In genomic region chr7:74092964-74093339, GRCh38 we compare ENCODE assay signal across 8 cellular contexts. TPM values are rescaled to one million over a fixed set of nuclear protein-coding genes. Genes with fewer than 3 reads are reported as not detected.
A peak's percentile ranks its signal among the peaks of the same experiment; 100 is the strongest.
DNase-seq lines count a peak whose midpoint lies in the region; ATAC-seq, FAIRE-seq and TF ChIP-seq lines count a peak whose summit lies in the region.

No MANE protein-coding gene starts in this region.

- H3K27ac ChIP-seq in prostate gland: peak overlapping the region; percentile 57 to 65

- no peaks in the 10 kb centered on the region for H3K36me3 ChIP-seq in prostate gland

- peak overlapping the region; percentile 92 to 93 for H3K4me3 Mint-ChIP-seq in effector memory CD8-positive, alpha-beta T cell
- H3K4me3 Mint-ChIP-seq in activated CD4-positive, alpha-beta T cell treated with anti-CD3 and anti-CD28 coated beads for 36 hours: no peak overlapping the region

- no peaks in the 10 kb centered on the region for H3K4me1 ChIP-seq in prostate gland (replicated peaks)

- POLR2A ChIA-PET in activated CD4-positive, alpha-beta T cell treated with anti-CD3 and anti-CD28 coated beads for 36 hours (lab: Charles Lee): no interaction called here

- H3K9me3 ChIP-seq in prostate gland: no peaks in the 10 kb centered on the region

- H3K27me3 ChIP-seq in prostate gland (replicated peaks; ENCODE audit: insufficient read depth): no peaks in the 10 kb centered on the region

- intact Hi-C loops in prostate gland (cut with DNase I): loop anchor here (5.0 kb wide), 1 partner anchor 79 kb away; the partner anchor contains the start of gene EIF4H
- intact Hi-C loops in activated CD4-positive, alpha-beta T cell treated with anti-CD3 and anti-CD28 coated beads for 36 hours (cut with DNase I, micrococcal nuclease): loop anchor here in 1 of 2 experiments (5.0 kb wide), 1 partner anchor 84 kb away; no protein-coding TSS in a partner anchor

- H3K27me3 Mint-ChIP-seq in effector memory CD8-positive, alpha-beta T cell: no peaks in the 10 kb centered on the region
- H3K27me3 Mint-ChIP-seq in activated CD4-positive, alpha-beta T cell treated with anti-CD3 and anti-CD28 coated beads for 36 hours: no peaks in the 10 kb centered on the region

- WGBS in prostate gland: 47% methylated on average over 8 of the region's 10 CpGs

- peaks cover 27% of the 10 kb centered on the region for H3K36me3 Mint-ChIP-seq in effector memory CD8-positive, alpha-beta T cell (ENCODE audit: insufficient read depth)
- peaks cover 8% of the 10 kb centered on the region for H3K36me3 Mint-ChIP-seq in activated CD4-positive, alpha-beta T cell treated with anti-CD3 and anti-CD28 coated beads for 36 hours (ENCODE audit: low read depth)

- H3K4me3 ChIP-seq in prostate gland: peak overlapping the region in 1 of 2 donors; percentile 4

- H3K9me3 Mint-ChIP-seq in effector memory CD8-positive, alpha-beta T cell: no peaks in the 10 kb centered on the region
- H3K9me3 Mint-ChIP-seq in activated CD4-positive, alpha-beta T cell treated with anti-CD3 and anti-CD28 coated beads for 36 hours (ENCODE audit: low read depth): no peaks in the 10 kb centered on the region

- no peak for TF ChIP-seq CTCF in prostate gland (IDR thresholded peaks at IDR 0.05)

- peak; percentile 88 for FAIRE-seq in GM12892 (lab: Jason Lieb, UNC)

- peak overlapping the region; percentile 98 for H3K27ac Mint-ChIP-seq in effector memory CD8-positive, alpha-beta T cell
- H3K27ac Mint-ChIP-seq in activated CD4-positive, alpha-beta T cell treated with anti-CD3 and anti-CD28 coated beads for 36 hours: no peak overlapping the region

- TF ChIP-seq POLR2A in GM12892 (IDR thresholded peaks at IDR 0.05; ENCODE audit: low read depth, low read length) (peak; percentile 71), prostate gland (IDR thresholded peaks at IDR 0.05) (no peak)

- CTCF ChIA-PET in activated CD4-positive, alpha-beta T cell treated with anti-CD3 and anti-CD28 coated beads for 36 hours (lab: Charles Lee): no interaction called here

- H3K4me1 Mint-ChIP-seq in effector memory CD8-positive, alpha-beta T cell (ENCODE audit: low read depth in 2 of 2): peaks cover 17 to 23% of the 10 kb centered on the region in 2 donors
- peaks cover 18% of the 10 kb centered on the region for H3K4me1 Mint-ChIP-seq in activated CD4-positive, alpha-beta T cell treated with anti-CD3 and anti-CD28 coated beads for 36 hours

- peak; percentile 47 for ATAC-seq in GM21717 (IDR thresholded peaks at IDR 0.05; ENCODE audit: unreplicated experiment)
- no peak for ATAC-seq in effector memory CD8-positive, alpha-beta T cell (replicated peaks)
- no peak for ATAC-seq in activated CD4-positive, alpha-beta T cell treated with anti-CD3 and anti-CD28 coated beads for 36 hours

- DNase-seq in GM12892 (ENCODE audit: insufficient read length) (peak; percentile 80), M059J (ENCODE audit: low read depth) (peak; percentile 28), prostate gland (ENCODE audit: low spot score) (no peak), SKM-1 (lab: John Stamatoyannopoulos, UW; ENCODE audit: unreplicated experiment) (no peak), DMS153 (lab: John Stamatoyannopoulos, UW) (no peak)
- DNase-seq in effector memory CD8-positive, alpha-beta T cell: no peak
- DNase-seq in activated CD4-positive, alpha-beta T cell treated with anti-CD3 and anti-CD28 coated beads for 36 hours: no peak

RNA-seq across cellular contexts. Expression of gene LIMK1, which starts 9.3 kb away (rescaled TPM):
- polyA plus RNA-seq in GM12892 (2012; ENCODE audit: missing spikeins): 15.9 TPM
- 55.1 and 105 TPM in 2 replicates for total RNA-seq in M059J (2014; rRNA removed; shearing (Covaris generic))
- 10 to 100 TPM; 12.8 to 41.2 TPM for total RNA-seq in prostate gland
- 10 to 100 TPM; 12.5 to 14.8 TPM for total RNA-seq in activated CD4-positive, alpha-beta T cell treated with anti-CD3 and anti-CD28 coated beads for 36 hours

Comparison
In these comparisons a context has a peak if more than half of its experiments do, and no peak if none do; other contexts are left out.
1. DNase-seq: peak in GM12892 (single experiment) and M059J (single experiment); none in effector memory CD8-positive, alpha-beta T cell (0 of 3), prostate gland (single experiment), activated CD4-positive, alpha-beta T cell treated with anti-CD3 and anti-CD28 coated beads for 36 hours (single experiment), SKM-1 (single experiment) and DMS153 (single experiment).